Comparison of ENCODE assay signal across 26 cellular contexts in genomic region chr17:54982399-54982798, GRCh38. TPM values are rescaled to one million over a fixed set of nuclear protein-coding genes. Genes with fewer than 3 reads are reported as not detected.
DNase-seq lines count a peak whose midpoint lies in the region; ATAC-seq and TF ChIP-seq lines count a peak whose summit lies in the region.
"Had no signal": no experiment of that assay in that cellular context is flagged by ENCODE, and none has a peak within 500 bp of the region (broad histone marks: within the 10 kb centered on the region; RNA-seq: fewer than 3 reads in every experiment).

No MANE protein-coding gene starts in this region.

- DNase-seq in SK-N-SH (no peak), fibroblast of lung (ENCODE audit: low read depth in 2 of 2) (peak; percentile 78 to 95), mesenchymal stem cell (peak; percentile 36), upper lobe of left lung (no peak), NCI-H2029 (lab: John Stamatoyannopoulos, UW) (no peak)
- no peak for DNase-seq in activated CD4-positive, alpha-beta T cell treated with anti-CD3 and anti-CD28 coated beads for 36 hours
- DNase-seq: activated B cell treated with CpG ODN at 0.5 μM for 24 hours; activated CD8-positive, alpha-beta T cell treated with anti-CD3 and anti-CD28 coated beads, Interleukin-2, amount 10 ng/mL, durations not matched to agents 7 days and 5 days; activated T-cell treated with anti-CD3 and anti-CD28 coated beads, Interleukin-2, amount 50 U/mL, for 24 hours; COR-L47; effector CD4-positive, alpha-beta T cell; esophagus squamous epithelium; NCI-H1048; NCI-H2081; NK-92 treated with Interleukin-12 subunit alpha and Interleukin-12 subunit beta, amount 100 ng/mL, for 24 hours; stimulated activated naive CD4-positive, alpha-beta T cell had no signal

- TF ChIP-seq CTCF in SK-N-SH (IDR thresholded peaks at IDR 0.05) = no peak
- no peak for TF ChIP-seq CTCF in fibroblast of lung (conservative IDR thresholded peaks at IDR 0.05 in 1 of 2, IDR thresholded peaks at IDR 0.05 in 1 of 2; ENCODE audit: low read depth in 1 of 2, low read length in 2 of 2)
- TF ChIP-seq CTCF in upper lobe of left lung (IDR thresholded peaks at IDR 0.05) = no peak

- no peak overlapping the region for H2AK5ac ChIP-seq in mesenchymal stem cell (ENCODE audit: low read length, severe bottlenecking)

- H3K14ac ChIP-seq in mesenchymal stem cell (ENCODE audit: low read length in 2 of 2) = no peak overlapping the region

- POLR2A ChIA-PET in SK-N-SH (lab: Yijun Ruan, JAX) = no interaction called here
- POLR2A ChIA-PET in activated CD4-positive, alpha-beta T cell treated with anti-CD3 and anti-CD28 coated beads for 36 hours (lab: Charles Lee) = no interaction called here

- TF ChIP-seq EP300 in SK-N-SH (IDR thresholded peaks at IDR 0.05; ENCODE audit: borderline replicate concordance in 1 of 2, low read depth in 1 of 2, low read length in 1 of 2) (no peak), upper lobe of left lung (IDR thresholded peaks at IDR 0.05) (peak in 1 of 4 donors; percentile 53)

- H3K9me3 ChIP-seq in SK-N-SH (peaks cover 6% of the 10 kb centered on the region; the same call in 1 of the 2 replicates), fibroblast of lung (ENCODE audit: control insufficient read depth, insufficient read depth, low read depth, low read length) (no peaks in the 10 kb centered on the region), mesenchymal stem cell (ENCODE audit: control insufficient read depth, low read length) (peaks cover 7% of the 10 kb centered on the region), upper lobe of left lung (peaks cover 0 to 6% (median 0%) of the 10 kb centered on the region in 4 donors)

- no peak overlapping the region for H4K8ac ChIP-seq in mesenchymal stem cell (ENCODE audit: low read length)

- no peak overlapping the region for H2BK15ac ChIP-seq in mesenchymal stem cell (ENCODE audit: low read depth, poor library complexity, severe bottlenecking)

- peaks cover 16% of the 10 kb centered on the region for H3K79me1 ChIP-seq in mesenchymal stem cell (replicated peaks; ENCODE audit: low read length, poor library complexity, severe bottlenecking)

- H2AFZ ChIP-seq in SK-N-SH (ENCODE audit: low read depth) (no peak overlapping the region), fibroblast of lung (ENCODE audit: low read length) (no peak overlapping the region), mesenchymal stem cell (ENCODE audit: low read depth, low read length) (no peak overlapping the region)

- H4K20me1 ChIP-seq in SK-N-SH (ENCODE audit: insufficient read depth) (no peaks in the 10 kb centered on the region), fibroblast of lung (ENCODE audit: control insufficient read depth, extremely low read depth, insufficient read depth, low read length) (no peaks in the 10 kb centered on the region)

- ATAC-seq in SK-N-SH treated with all-trans-retinoic acid at 6 μM for 48 hours (peak; percentile 53; the same call in 2 of the 3 replicates), upper lobe of left lung (ENCODE audit: low FRiP score in 2 of 2) (no peak)
- ATAC-seq in activated CD4-positive, alpha-beta T cell treated with anti-CD3 and anti-CD28 coated beads for 36 hours = no peak
- no peak for ATAC-seq in activated T-helper 17 cell treated with anti-CD3 and anti-CD28 coated beads, Interleukin-2, amount 50 U/mL, for 72 hours (replicated peaks)
- ATAC-seq: activated CD8-positive, alpha-beta T cell treated with anti-CD3 and anti-CD28 coated beads, Interleukin-2, amount 10 ng/mL, durations not matched to agents 7 days and 5 days; left lobe of liver had no signal

- no peaks in the 10 kb centered on the region for H3K27me3 Mint-ChIP-seq in activated CD4-positive, alpha-beta T cell treated with anti-CD3 and anti-CD28 coated beads for 36 hours
- H3K27me3 Mint-ChIP-seq in activated T-helper 17 cell treated with anti-CD3 and anti-CD28 coated beads, Interleukin-2, amount 50 U/mL, for 72 hours = no peaks in the 10 kb centered on the region
- H3K27me3 Mint-ChIP-seq: activated B cell treated with CpG ODN at 0.5 μM for 24 hours; activated naive CD4-positive, alpha-beta T cell treated with anti-CD3 and anti-CD28 coated beads, Interleukin-2, amount 50 U/mL, for 24 hours; activated T-cell treated with anti-CD3 and anti-CD28 coated beads, Interleukin-2, amount 50 U/mL, for 24 hours; B cell; type B pancreatic cell had no signal

- no peaks in the 10 kb centered on the region for H3K27me3 ChIP-seq in SK-N-SH (ENCODE audit: insufficient read depth)
- H3K27me3 ChIP-seq in fibroblast of lung (ENCODE audit: control insufficient read depth, insufficient read depth, low read length) = no peaks in the 10 kb centered on the region
- H3K27me3 ChIP-seq in mesenchymal stem cell (ENCODE audit: control insufficient read depth in 1 of 2, insufficient read depth in 1 of 2, low read length in 2 of 2) = no peaks in the 10 kb centered on the region
- no peaks in the 10 kb centered on the region for H3K27me3 ChIP-seq in upper lobe of left lung
- H3K27me3 ChIP-seq: cardiac muscle cell, esophagus squamous epithelium had no signal

- no peak overlapping the region for H3K4me3 Mint-ChIP-seq in activated CD4-positive, alpha-beta T cell treated with anti-CD3 and anti-CD28 coated beads for 36 hours
- H3K4me3 Mint-ChIP-seq in activated T-helper 17 cell treated with anti-CD3 and anti-CD28 coated beads, Interleukin-2, amount 50 U/mL, for 72 hours = no peak overlapping the region
- H3K4me3 Mint-ChIP-seq: activated B cell treated with CpG ODN at 0.5 μM for 24 hours; activated CD8-positive, alpha-beta T cell treated with anti-CD3 and anti-CD28 coated beads, Interleukin-2, amount 10 ng/mL, durations not matched to agents 7 days and 5 days; activated naive CD4-positive, alpha-beta T cell treated with anti-CD3 and anti-CD28 coated beads, Interleukin-2, amount 50 U/mL, for 24 hours; activated T-cell treated with anti-CD3 and anti-CD28 coated beads, Interleukin-2, amount 50 U/mL, for 24 hours; B cell; type B pancreatic cell had no signal

- no peak overlapping the region for H2BK12ac ChIP-seq in mesenchymal stem cell (ENCODE audit: low read length in 2 of 2)

- peaks cover 18% of the 10 kb centered on the region for H3F3A ChIP-seq in SK-N-SH (replicated peaks; ENCODE audit: insufficient read depth)

- H3K18ac ChIP-seq in mesenchymal stem cell (ENCODE audit: low read depth in 1 of 2, low read length in 2 of 2) = no peak overlapping the region

- no peak overlapping the region for H2BK120ac ChIP-seq in mesenchymal stem cell (ENCODE audit: low read depth, low read length)

- H3K4me3 ChIP-seq in SK-N-SH (ENCODE audit: low read depth in 2 of 2, low read length in 1 of 2) (no peak overlapping the region), fibroblast of lung (replicated peaks in 1 of 4; ENCODE audit: control extremely low read depth in 1 of 4, insufficient read depth in 1 of 4, low read depth in 3 of 4, low read length in 4 of 4) (no peak overlapping the region), mesenchymal stem cell (ENCODE audit: insufficient read depth in 1 of 2, low read depth in 1 of 2, low read length in 2 of 2) (no peak overlapping the region), upper lobe of left lung (no peak overlapping the region)
- H3K4me3 ChIP-seq: cardiac muscle cell, esophagus squamous epithelium, SK-N-MC had no signal

- H3K4me2 ChIP-seq in SK-N-SH (no peak overlapping the region), fibroblast of lung (ENCODE audit: extremely low read depth, insufficient read depth, low read length) (no peak overlapping the region), mesenchymal stem cell (ENCODE audit: low read length, poor library complexity, severe bottlenecking) (no peak overlapping the region)
- H3K4me2 ChIP-seq: KMS-11 had no signal

- H2BK5ac ChIP-seq in mesenchymal stem cell (ENCODE audit: low read depth, low read length, poor library complexity, severe bottlenecking) = no peak overlapping the region

- H3K9ac ChIP-seq in SK-N-SH (no peak overlapping the region), fibroblast of lung (ENCODE audit: insufficient read depth, low read length) (no peak overlapping the region), mesenchymal stem cell (ENCODE audit: low read length) (no peak overlapping the region)
- H3K9ac ChIP-seq: KMS-11 had no signal

- intact Hi-C loops in activated CD4-positive, alpha-beta T cell treated with anti-CD3 and anti-CD28 coated beads for 36 hours (cut with DNase I, micrococcal nuclease) = no loop called here

- H3K79me2 ChIP-seq in SK-N-SH (ENCODE audit: insufficient read depth) (peaks cover 8% of the 10 kb centered on the region), fibroblast of lung (ENCODE audit: control insufficient read depth, insufficient read depth, low read length) (no peaks in the 10 kb centered on the region)

- TF ChIP-seq POLR2A in upper lobe of left lung (IDR thresholded peaks at IDR 0.05) = no peak

- no peak overlapping the region for H4K91ac ChIP-seq in mesenchymal stem cell (ENCODE audit: low read length)

- no peak for TF ChIP-seq RAD21 in SK-N-SH (IDR thresholded peaks at IDR 0.05; ENCODE audit: low read length)

- no peak overlapping the region for H3K4ac ChIP-seq in mesenchymal stem cell (ENCODE audit: low read depth in 1 of 2, low read length in 2 of 2)

- CTCF ChIA-PET in SK-N-SH (lab: Yijun Ruan, JAX) = interaction anchor here (1.1 kb wide), 1 partner anchor 532 kb away, joined by 3 read pairs; no protein-coding TSS in a partner anchor
- CTCF ChIA-PET in activated CD4-positive, alpha-beta T cell treated with anti-CD3 and anti-CD28 coated beads for 36 hours (lab: Charles Lee) = no interaction called here

- H3K36me3 ChIP-seq in SK-N-SH (replicated peaks in 1 of 2; ENCODE audit: control insufficient read depth in 1 of 2, insufficient read depth in 2 of 2, low read length in 1 of 2) (peaks cover 10 to 16% of the 10 kb centered on the region in 2 experiments), fibroblast of lung (ENCODE audit: control insufficient read depth, insufficient read depth, low read length) (no peaks in the 10 kb centered on the region), mesenchymal stem cell (ENCODE audit: control insufficient read depth in 1 of 2, insufficient read depth in 2 of 2, low read depth in 1 of 2, low read length in 2 of 2) (peaks cover 0 to 3% of the 10 kb centered on the region in 2 experiments), upper lobe of left lung (peaks cover 0 to 2% (median 0%) of the 10 kb centered on the region in 4 donors)
- H3K36me3 ChIP-seq: cardiac muscle cell, esophagus squamous epithelium had no signal

- no peaks in the 10 kb centered on the region for H3K9me2 ChIP-seq in SK-N-SH

- H3K4me1 ChIP-seq in SK-N-SH (ENCODE audit: control insufficient read depth in 1 of 2, insufficient read depth in 2 of 2, low read depth in 1 of 2, low read length in 1 of 2) (peaks cover 0 to 15% of the 10 kb centered on the region in 2 experiments; a peak in 2 of 4 replicates), fibroblast of lung (ENCODE audit: control insufficient read depth, extremely low read depth, insufficient read depth, low read length) (no peaks in the 10 kb centered on the region), mesenchymal stem cell (ENCODE audit: control insufficient read depth, insufficient read depth, low read depth, low read length) (peaks cover 1% of the 10 kb centered on the region), upper lobe of left lung (no peaks in the 10 kb centered on the region)
- H3K4me1 ChIP-seq: esophagus squamous epithelium had no signal

- no peak overlapping the region for H3K23ac ChIP-seq in mesenchymal stem cell (ENCODE audit: low read length in 2 of 2)

- peaks cover 3% of the 10 kb centered on the region for H3K4me1 Mint-ChIP-seq in activated CD4-positive, alpha-beta T cell treated with anti-CD3 and anti-CD28 coated beads for 36 hours
- H3K4me1 Mint-ChIP-seq in activated T-helper 17 cell treated with anti-CD3 and anti-CD28 coated beads, Interleukin-2, amount 50 U/mL, for 72 hours = no peaks in the 10 kb centered on the region
- H3K4me1 Mint-ChIP-seq: activated B cell treated with CpG ODN at 0.5 μM for 24 hours, B cell had no signal

- H3K9me3 Mint-ChIP-seq in activated CD4-positive, alpha-beta T cell treated with anti-CD3 and anti-CD28 coated beads for 36 hours (ENCODE audit: low read depth) = no peaks in the 10 kb centered on the region
- H3K9me3 Mint-ChIP-seq in activated T-helper 17 cell treated with anti-CD3 and anti-CD28 coated beads, Interleukin-2, amount 50 U/mL, for 72 hours = no peaks in the 10 kb centered on the region
- H3K9me3 Mint-ChIP-seq: activated B cell treated with CpG ODN at 0.5 μM for 24 hours, type B pancreatic cell had no signal

- H3K27ac ChIP-seq in SK-N-SH (ENCODE audit: low read depth in 2 of 2, low read length in 1 of 2) = peak overlapping the region in 1 of 2 experiments; percentile 5; a peak in 1 of 4 replicates
- no peak overlapping the region for H3K27ac ChIP-seq in fibroblast of lung (ENCODE audit: insufficient read depth, low read length)
- no peak overlapping the region for H3K27ac ChIP-seq in mesenchymal stem cell (ENCODE audit: low read length, poor library complexity, severe bottlenecking)
- H3K27ac ChIP-seq in upper lobe of left lung = peak overlapping the region in 3 of 4 donors; percentile 13 to 35 (median 34)
- H3K27ac ChIP-seq: 22Rv1, cardiac muscle cell, KMS-11, SK-N-MC had no signal

- no peak overlapping the region for H3K27ac Mint-ChIP-seq in activated CD4-positive, alpha-beta T cell treated with anti-CD3 and anti-CD28 coated beads for 36 hours
- no peak overlapping the region for H3K27ac Mint-ChIP-seq in activated T-helper 17 cell treated with anti-CD3 and anti-CD28 coated beads, Interleukin-2, amount 50 U/mL, for 72 hours
- H3K27ac Mint-ChIP-seq: activated B cell treated with CpG ODN at 0.5 μM for 24 hours; activated CD8-positive, alpha-beta T cell treated with anti-CD3 and anti-CD28 coated beads, Interleukin-2, amount 10 ng/mL, durations not matched to agents 7 days and 5 days; activated naive CD4-positive, alpha-beta T cell treated with anti-CD3 and anti-CD28 coated beads, Interleukin-2, amount 50 U/mL, for 24 hours; activated T-cell treated with anti-CD3 and anti-CD28 coated beads, Interleukin-2, amount 50 U/mL, for 24 hours; B cell; type B pancreatic cell had no signal

- peaks cover 2% of the 10 kb centered on the region for H3K36me3 Mint-ChIP-seq in activated CD4-positive, alpha-beta T cell treated with anti-CD3 and anti-CD28 coated beads for 36 hours (ENCODE audit: low read depth)
- no peaks in the 10 kb centered on the region for H3K36me3 Mint-ChIP-seq in activated T-helper 17 cell treated with anti-CD3 and anti-CD28 coated beads, Interleukin-2, amount 50 U/mL, for 72 hours (ENCODE audit: low read depth)

RNA-seq across cellular contexts. Expression of gene STXBP4, which starts 13.8 kb away (rescaled TPM):
- polyA plus RNA-seq in SK-N-SH (2012; rRNA removed) (2.8 and 3.9 TPM in 2 replicates), fibroblast of lung (9.8 and 11.0 TPM in 2 replicates)
- 4.0 and 5.5 TPM in 2 replicates for polyA plus RNA-seq in SK-N-SH (2012; cell fraction: cytosol; rRNA removed)
- polyA plus RNA-seq in SK-N-SH (2012; cell fraction: nucleus; rRNA removed) = 2.7 and 5.4 TPM in 2 replicates
- total RNA-seq in fibroblast of lung (5.6 and 10.3 TPM in 2 replicates), upper lobe of left lung (10 to 100 TPM in 4 of 6 donors, 1 to 10 TPM in 2; 9.1 to 24.7 (median 11.9) TPM)
- 4.0 and 4.3 TPM in 2 replicates for polyA plus RNA-seq in fibroblast of lung (2012)
- 4.5 and 8.1 TPM in 2 replicates for polyA minus RNA-seq in fibroblast of lung (ENCODE audit: low replicate concordance)
- 4.7 TPM for polyA plus RNA-seq in mesenchymal stem cell (2013, experiment 1 of 2)
- 5.6 TPM for polyA plus RNA-seq in mesenchymal stem cell (2013, experiment 2 of 2)
- 1 to 10 TPM; 5.4 to 7.2 TPM for total RNA-seq in activated CD4-positive, alpha-beta T cell treated with anti-CD3 and anti-CD28 coated beads for 36 hours
- total RNA-seq in activated T-helper 17 cell treated with anti-CD3 and anti-CD28 coated beads, Interleukin-2, amount 50 U/mL, for 72 hours = 10 to 100 TPM in 1 of 2 donors, 1 to 10 TPM in 1; 5.6 to 12.8 TPM

RNA-seq across cellular contexts. Expression of gene COX11, which starts 13.9 kb away (rescaled TPM):
- polyA plus RNA-seq in SK-N-SH (2012; rRNA removed) = 67.4 and 85.8 TPM in 2 replicates
- polyA plus RNA-seq in SK-N-SH (2012; cell fraction: cytosol; rRNA removed) = 50.5 and 63.2 TPM in 2 replicates
- 59.2 and 97.9 TPM in 2 replicates for polyA plus RNA-seq in SK-N-SH (2012; cell fraction: nucleus; rRNA removed)
- total RNA-seq in fibroblast of lung = 58.0 and 62.3 TPM in 2 replicates
- polyA plus RNA-seq in fibroblast of lung = 33.6 and 39.0 TPM in 2 replicates
- polyA plus RNA-seq in fibroblast of lung (2012) = 36.4 and 49.4 TPM in 2 replicates
- 3.5 and 3.8 TPM in 2 replicates for polyA minus RNA-seq in fibroblast of lung (ENCODE audit: low replicate concordance)
- 41.2 TPM for polyA plus RNA-seq in mesenchymal stem cell (2013, experiment 1 of 2)
- polyA plus RNA-seq in mesenchymal stem cell (2013, experiment 2 of 2) = 39.8 TPM
- total RNA-seq in upper lobe of left lung = 10 to 100 TPM; 30.7 to 64.8 (median 47.2) TPM
- 10 to 100 TPM; 42.6 to 45.4 TPM for total RNA-seq in activated CD4-positive, alpha-beta T cell treated with anti-CD3 and anti-CD28 coated beads for 36 hours
- 10 to 100 TPM; 24.5 to 47.8 TPM for total RNA-seq in activated T-helper 17 cell treated with anti-CD3 and anti-CD28 coated beads, Interleukin-2, amount 50 U/mL, for 72 hours

Comparison
In these comparisons a context has a peak if more than half of its experiments do, and no peak if none do; other contexts are left out.
1. DNase-seq: peak in fibroblast of lung (2 of 2) and mesenchymal stem cell (single experiment); none in SK-N-SH (single experiment), upper lobe of left lung (0 of 2), activated CD4-positive, alpha-beta T cell treated with anti-CD3 and anti-CD28 coated beads for 36 hours (single experiment) and NCI-H2029 (single experiment).
2. H3K27ac ChIP-seq: peak in upper lobe of left lung (3 of 4); none in fibroblast of lung (single experiment) and mesenchymal stem cell (single experiment).